Comparison of ENCODE assay signal across 1 cellular context in genomic region chr4:70945046-70945445, GRCh38.
TF ChIP-seq lines count a peak whose summit lies in the region.

No MANE protein-coding gene starts in this region.

TF ChIP-seq in IMR-90, 13 proteins besides CTCF, POLR2A, EP300 and RAD21:
- no peak for TF ChIP-seq MXI1 (IDR thresholded peaks at IDR 0.05; ENCODE audit: borderline replicate concordance, low read depth, low read length)
- no peak for TF ChIP-seq RCOR1 (IDR thresholded peaks at IDR 0.05; ENCODE audit: insufficient replicate concordance, low read length)
- TF ChIP-seq NFE2L2 (IDR thresholded peaks at IDR 0.05; ENCODE audit: low read depth, low read length) = no peak
- no peak for TF ChIP-seq CEBPB (IDR thresholded peaks at IDR 0.05; ENCODE audit: low read depth, low read length)
- no peak for TF ChIP-seq RFX5 (IDR thresholded peaks at IDR 0.05; ENCODE audit: low read depth, low read length)
- TF ChIP-seq MAZ (IDR thresholded peaks at IDR 0.05; ENCODE audit: borderline replicate concordance, low read depth, low read length) = no peak
- no peak for TF ChIP-seq BHLHE40 (IDR thresholded peaks at IDR 0.05; ENCODE audit: low read depth, low read length)
- no peak for TF ChIP-seq SMC3 (IDR thresholded peaks at IDR 0.05; ENCODE audit: low read depth, low read length)
- TF ChIP-seq USF2 (IDR thresholded peaks at IDR 0.05; ENCODE audit: low read depth, low read length) = no peak
- TF ChIP-seq CHD1 (IDR thresholded peaks at IDR 0.05; ENCODE audit: low read depth, low read length) = no peak
- TF ChIP-seq FOS (IDR thresholded peaks at IDR 0.05; ENCODE audit: low read depth, low read length) = no peak
- TF ChIP-seq MAFK (IDR thresholded peaks at IDR 0.05; ENCODE audit: low read depth, low read length) = no peak
- TF ChIP-seq ELK1 (IDR thresholded peaks at IDR 0.05; ENCODE audit: borderline replicate concordance, low read depth, low read length) = no peak
TF ChIP-seq in IMR-90: peak in this region for 0.
